Comparison of ENCODE assay signal across 21 cellular contexts in genomic region chr12:120161852-120162251, GRCh38. TPM values are rescaled to one million over a fixed set of nuclear protein-coding genes. Genes with fewer than 3 reads are reported as not detected.
DNase-seq lines count a peak whose midpoint lies in the region; ATAC-seq, FAIRE-seq and TF ChIP-seq lines count a peak whose summit lies in the region.
"Had no signal": no experiment of that assay in that cellular context is flagged by ENCODE, and none has a peak within 500 bp of the region (broad histone marks: within the 10 kb centered on the region; RNA-seq: fewer than 3 reads in every experiment).

No MANE protein-coding gene starts in this region.

- H3K36me3 Mint-ChIP-seq in stimulated activated effector memory CD8-positive, alpha-beta T cell treated with anti-CD3 and anti-CD28 coated beads, Interleukin-12 subunit alpha, Interleukin-12 subunit beta, amount 100 ng/mL, for 72 hours, result peaks cover 99% of the 10 kb centered on the region
- H3K36me3 Mint-ChIP-seq: IgD-negative memory B cell had no signal

- H2AFZ ChIP-seq in HepG2 (ENCODE audit: low read length) (no peak overlapping the region), GM12878 (ENCODE audit: control insufficient read depth, low read depth, low read length) (no peak overlapping the region)
- H2AFZ ChIP-seq: GM23338 had no signal

- no peak overlapping the region for H3K4me3 Mint-ChIP-seq in stimulated activated effector memory CD8-positive, alpha-beta T cell treated with anti-CD3 and anti-CD28 coated beads, Interleukin-12 subunit alpha, Interleukin-12 subunit beta, amount 100 ng/mL, for 72 hours
- H3K4me3 Mint-ChIP-seq: B cell; CD8-positive, alpha-beta T cell; GM23338; HFFc6; IgD-negative memory B cell had no signal

- no peak for ATAC-seq in HepG2
- no peak for ATAC-seq in right lobe of liver
- ATAC-seq in GM12878, result no peak
- ATAC-seq in stimulated activated effector memory CD8-positive, alpha-beta T cell treated with anti-CD3 and anti-CD28 coated beads, Interleukin-12 subunit alpha, Interleukin-12 subunit beta, amount 100 ng/mL, for 72 hours, result no peak
- no peak for ATAC-seq in GM21737 (IDR thresholded peaks at IDR 0.05; ENCODE audit: unreplicated experiment)
- ATAC-seq: CD8-positive, alpha-beta T cell; GM23338 had no signal

- SMC1A ChIA-PET in GM12878 (lab: Charles Lee; ENCODE audit: uncharacterized antibody, unreplicated experiment), result interaction anchor here (1.6 kb wide), 1 partner anchor 10 kb away, joined by 3 read pairs; no protein-coding TSS in a partner anchor

- H4K20me1 ChIP-seq in HepG2 (ENCODE audit: insufficient read depth, low read length), result no peaks in the 10 kb centered on the region
- no peaks in the 10 kb centered on the region for H4K20me1 ChIP-seq in GM12878 (ENCODE audit: control insufficient read depth, insufficient read depth)

- TF ChIP-seq EP300 in HepG2 (IDR thresholded peaks at IDR 0.05; ENCODE audit: low read depth in 2 of 2, low read length in 2 of 2), result no peak
- no peak for TF ChIP-seq EP300 in HepG2 (CRISPR knock-in tag; IDR thresholded peaks at IDR 0.05; ENCODE audit: borderline replicate concordance)
- TF ChIP-seq EP300 in GM12878 (IDR thresholded peaks at IDR 0.05; ENCODE audit: borderline replicate concordance in 1 of 2, control insufficient read depth in 1 of 2, low read depth in 2 of 2, low read length in 2 of 2), result no peak

- FAIRE-seq in HepG2 (lab: Jason Lieb, UNC), result no peak
- no peak for FAIRE-seq in GM12878 (lab: Jason Lieb, UNC)
- FAIRE-seq: GM12892, GM18507, H54 had no signal

- no peaks in the 10 kb centered on the region for H3K9me3 ChIP-seq in HepG2 (ENCODE audit: low read length)
- no peaks in the 10 kb centered on the region for H3K9me3 ChIP-seq in right lobe of liver
- H3K9me3 ChIP-seq in GM12878 (replicated peaks; ENCODE audit: control insufficient read depth, insufficient read depth, low read length), result no peaks in the 10 kb centered on the region
- H3K9me3 ChIP-seq: BLaER1 treated with 17β-estradiol and CSF1 and Interleukin-3, amounts not matched to agents 10 nM and 100 nM had no signal

- DNase-seq in HepG2 (ENCODE audit: low spot score) (no peak), right lobe of liver (no peak), GM12878 (ENCODE audit: low read depth, low spot score) (no peak), AG08396 (ENCODE audit: low spot score) (no peak), NCI-H524 treated with DMSO at 0.1 percent for 48 hours (lab: John Stamatoyannopoulos, UW) (no peak)
- DNase-seq in stimulated activated effector memory CD8-positive, alpha-beta T cell treated with anti-CD3 and anti-CD28 coated beads, Interleukin-12 subunit alpha, Interleukin-12 subunit beta, amount 100 ng/mL, for 72 hours (ENCODE audit: low spot score in 2 of 2), result no peak
- DNase-seq: 8988T; Calu3; CD8-positive, alpha-beta T cell; DMS79 treated with DMSO at 0.1 percent for 48 hours; HCEC 1CT; HFFc6 had no signal

- peak overlapping the region; percentile 85 for H3K27ac Mint-ChIP-seq in stimulated activated effector memory CD8-positive, alpha-beta T cell treated with anti-CD3 and anti-CD28 coated beads, Interleukin-12 subunit alpha, Interleukin-12 subunit beta, amount 100 ng/mL, for 72 hours
- H3K27ac Mint-ChIP-seq: B cell; CD8-positive, alpha-beta T cell; GM23338; HFFc6 had no signal

- TF ChIP-seq POLR2A in HepG2 (IDR thresholded peaks at IDR 0.05; ENCODE audit: insufficient read depth in 1 of 2, low read depth in 2 of 2, low read length in 2 of 2) (no peak), right lobe of liver (IDR thresholded peaks at IDR 0.05) (no peak), GM12878 (IDR thresholded peaks at IDR 0.05; ENCODE audit: low read depth, low read length) (peak; percentile 53)

- POLR2A ChIA-PET in HepG2 (lab: Yijun Ruan, JAX) (interaction anchor here (1.3 kb wide), 2 partner anchors 10 to 39 kb away, joined by 3 to 7 read pairs; no protein-coding TSS in a partner anchor), GM12878 (lab: Charles Lee) (no interaction called here)

- RAD21 ChIA-PET in GM12878 (lab: Charles Lee; ENCODE audit: unreplicated experiment), result interaction anchor here (0.5 to 1.4 kb wide), 2 partner anchors 40 to 130 kb away, joined by 4 read pairs; partner anchors contain the start of gene RNU4-2

- WGBS in HepG2 (ENCODE audit: low lambda C conversion rate), result 99% methylated on average over 11 of the region's 11 CpGs
- no CpG with 5 or more reads among the region's 11 CpGs for WGBS in right lobe of liver (ENCODE audit: insufficient coverage, low coverage, low lambda C conversion rate, missing lambda C conversion rate)
- WGBS in GM12878 (ENCODE audit: insufficient coverage, insufficient replicate concordance, low lambda C conversion rate, missing lambda C conversion rate), result 90% methylated on average over 11 of the region's 11 CpGs

- H3K4me1 ChIP-seq in HepG2 (ENCODE audit: insufficient read depth, low read length) (peaks cover 9% of the 10 kb centered on the region; the same call in 1 of the 2 replicates), right lobe of liver (peaks cover 0 to 7% (median 0%) of the 10 kb centered on the region in 4 donors), GM12878 (ENCODE audit: control insufficient read depth, insufficient read depth, low read length) (peaks cover 3% of the 10 kb centered on the region)

- H3K36me3 ChIP-seq in HepG2 (replicated peaks in 1 of 2; ENCODE audit: control insufficient read depth in 1 of 2, insufficient read depth in 2 of 2, low read length in 2 of 2) (peaks cover 57 to 75% of the 10 kb centered on the region in 2 experiments), right lobe of liver (peaks cover 0 to 79% (median 44%) of the 10 kb centered on the region in 4 donors), GM12878 (ENCODE audit: control insufficient read depth in 2 of 2, insufficient read depth in 2 of 2, low read length in 1 of 2) (peaks cover 30 to 53% of the 10 kb centered on the region in 2 experiments)

- H3K79me2 ChIP-seq in HepG2 (ENCODE audit: insufficient read depth, low read length), result no peaks in the 10 kb centered on the region
- no peaks in the 10 kb centered on the region for H3K79me2 ChIP-seq in GM12878 (ENCODE audit: control insufficient read depth, insufficient read depth, low read length)

- H3K4me3 ChIP-seq in HepG2 (replicated peaks in 1 of 3; ENCODE audit: insufficient read depth in 1 of 3, low read depth in 2 of 3, low read length in 3 of 3) (no peak overlapping the region), right lobe of liver (no peak overlapping the region), GM12878 (no peak overlapping the region)
- H3K4me3 ChIP-seq: BLaER1 treated with 17β-estradiol and CSF1 and Interleukin-3, amounts not matched to agents 10 nM and 100 nM; GM23338 had no signal

- no peaks in the 10 kb centered on the region for H3K9me3 Mint-ChIP-seq in stimulated activated effector memory CD8-positive, alpha-beta T cell treated with anti-CD3 and anti-CD28 coated beads, Interleukin-12 subunit alpha, Interleukin-12 subunit beta, amount 100 ng/mL, for 72 hours
- H3K9me3 Mint-ChIP-seq: CD8-positive, alpha-beta T cell; GM23338; HFFc6; IgD-negative memory B cell had no signal

- in situ Hi-C loops in HepG2 (cut with HindIII; ENCODE audit: extremely low pct_ligation_motif_present, low pct_unique_long_range_greater_than_20kb), result no loop called here
- in situ Hi-C loops in GM12878 (cut with MboI), result no loop called here

- no TSS peak for BruUV-seq in HepG2 (replicated peaks; lab: Mats Ljungman, UMichigan)
- BruUV-seq in GM12878 (replicated peaks; lab: Mats Ljungman, UMichigan), result no TSS peak

- intact Hi-C loops in HepG2 (cut with micrococcal nuclease; ENCODE audit: unreplicated experiment), result no loop called here
- intact Hi-C loops in right lobe of liver (cut with DNase I), result no loop called here
- intact Hi-C loops in GM12878 (cut with micrococcal nuclease; ENCODE audit: unreplicated experiment), result no loop called here

- no peaks in the 10 kb centered on the region for H3K27me3 ChIP-seq in HepG2 (ENCODE audit: control insufficient read depth in 1 of 2, insufficient read depth in 2 of 2, low read length in 2 of 2)
- H3K27me3 ChIP-seq in right lobe of liver, result no peaks in the 10 kb centered on the region
- no peaks in the 10 kb centered on the region for H3K27me3 ChIP-seq in GM12878 (replicated peaks in 1 of 2; ENCODE audit: control insufficient read depth in 2 of 2, insufficient read depth in 2 of 2, low read length in 1 of 2)
- H3K27me3 ChIP-seq: BLaER1 treated with 17β-estradiol and CSF1 and Interleukin-3, amounts not matched to agents 10 nM and 100 nM had no signal

- peaks cover 18% of the 10 kb centered on the region for H3K4me1 Mint-ChIP-seq in stimulated activated effector memory CD8-positive, alpha-beta T cell treated with anti-CD3 and anti-CD28 coated beads, Interleukin-12 subunit alpha, Interleukin-12 subunit beta, amount 100 ng/mL, for 72 hours
- H3K4me1 Mint-ChIP-seq: GM23338 had no signal

- TF ChIP-seq RAD21 in HepG2 (CRISPR knock-in tag; IDR thresholded peaks at IDR 0.05), result no peak
- TF ChIP-seq RAD21 in GM12878 (IDR thresholded peaks at IDR 0.05; ENCODE audit: insufficient read depth, low read depth, low read length), result no peak

- TF ChIP-seq CTCF in HepG2 (CRISPR knock-in tag; IDR thresholded peaks at IDR 0.05) (no peak), right lobe of liver (IDR thresholded peaks at IDR 0.05) (no peak), GM12878 (IDR thresholded peaks at IDR 0.05 in 2 of 3, conservative IDR thresholded peaks at IDR 0.05 in 1 of 3; ENCODE audit: control insufficient read depth in 2 of 3, extremely low read depth in 1 of 3, insufficient read depth in 1 of 3, low read depth in 3 of 3, low read length in 3 of 3) (no peak)

- H3K4me2 ChIP-seq in HepG2 (ENCODE audit: low read depth, low read length), result no peak overlapping the region
- H3K4me2 ChIP-seq in GM12878 (ENCODE audit: control insufficient read depth, insufficient read depth), result no peak overlapping the region
- H3K4me2 ChIP-seq: BLaER1 treated with 17β-estradiol and CSF1 and Interleukin-3, amounts not matched to agents 10 nM and 100 nM; GM23338 had no signal

- H3K27ac ChIP-seq in HepG2 (ENCODE audit: extremely low read length, insufficient read depth, low read length) (no peak overlapping the region), right lobe of liver (no peak overlapping the region), GM12878 (ENCODE audit: control insufficient read depth, insufficient read depth) (no peak overlapping the region)
- H3K27ac ChIP-seq: BLaER1 treated with 17β-estradiol and CSF1 and Interleukin-3, amounts not matched to agents 10 nM and 100 nM; HL-60 had no signal

- CTCF ChIA-PET in HepG2 (lab: Yijun Ruan, JAX; ENCODE audit: low intra/inter-chr PET ratio, low total read pairs), result no interaction called here
- CTCF ChIA-PET in GM12878 (lab: Yijun Ruan, JAX), result interaction anchor here (1.2 kb wide), 1 partner anchor 13 kb away, joined by 4 read pairs; no protein-coding TSS in a partner anchor

- H3K9ac ChIP-seq in HepG2 (ENCODE audit: insufficient read depth, low read depth, low read length), result no peak overlapping the region
- H3K9ac ChIP-seq in GM12878 (ENCODE audit: control insufficient read depth, insufficient read depth, low read length), result no peak overlapping the region
- H3K9ac ChIP-seq: BLaER1 treated with 17β-estradiol and CSF1 and Interleukin-3, amounts not matched to agents 10 nM and 100 nM had no signal

RNA-seq across cellular contexts. Expression of gene GCN1, which starts 32.7 kb away (rescaled TPM):
- total RNA-seq in HepG2 (2016; rRNA removed; fragmentation: Illumina TruSeq; extraction: Trizol) (66.7 and 83.0 TPM in 2 replicates), right lobe of liver (10 to 100 TPM; 29.9 to 62.8 (median 39.4) TPM), GM12878 (2014; rRNA removed) (89.6 and 90.7 TPM in 2 replicates), GM12878 (2014; rRNA removed; fragmentation: Illumina TruSeq; extraction: Trizol) (41.6 and 43.8 TPM in 2 replicates), GM12878 (2021) (137 and 150 TPM in 2 replicates)
- 59.7 and 67.2 TPM in 2 replicates for total RNA-seq in HepG2 (2016; cell fraction: cytosol; rRNA removed; fragmentation: Illumina TruSeq; extraction: Trizol; ENCODE audit: low read depth)
- 56.9 and 87.0 TPM in 2 replicates for total RNA-seq in HepG2 (2016; cell fraction: insoluble cytoplasmic fraction; rRNA removed; fragmentation: Illumina TruSeq; extraction: Trizol)
- 19.6 and 22.1 TPM in 2 replicates for total RNA-seq in HepG2 (2016; cell fraction: membrane; rRNA removed; fragmentation: Illumina TruSeq; extraction: Trizol)
- total RNA-seq in HepG2 (2016; cell fraction: nucleus; rRNA removed; fragmentation: Illumina TruSeq; extraction: Trizol), result 125 and 128 TPM in 2 replicates
- polyA plus RNA-seq in HepG2 (2011; rRNA removed) (55.3 and 58.2 TPM in 2 replicates), GM12878 (2011; rRNA removed) (22.8 and 39.8 TPM in 2 replicates), GM12878 (2014; fragmentation: Illumina TruSeq; extraction: Trizol) (40.8 and 54.4 TPM in 2 replicates), GM12878 (2014; fragmentation: Nextera tagmentation; extraction: Ambion mirVana) (10 to 100 TPM; 10.8 to 12.1 TPM), GM12878 (2014; rRNA removed) (95.3 and 102 TPM in 2 replicates), GM12878 (2016; fragmentation: Nextera tagmentation; extraction: Ambion mirVana) (10 to 100 TPM; 62.2 to 65.1 TPM)
- 20.5 and 25.6 TPM in 2 replicates for polyA plus RNA-seq in HepG2 (2011; cell fraction: cytosol; rRNA removed)
- 394 and 725 TPM in 2 replicates for polyA plus RNA-seq in HepG2 (2011; cell fraction: nucleus; rRNA removed)
- polyA plus RNA-seq in HepG2 (2012), result 47.0 and 60.6 TPM in 2 replicates
- 1.8 and 2.1 TPM in 2 replicates for polyA plus RNA-seq in HepG2 (2016; cell fraction: cytosol; fragmentation: Illumina TruSeq; extraction: Trizol; ENCODE audit: low read depth)
- 33.5 and 45.5 TPM in 2 replicates for polyA plus RNA-seq in HepG2 (2016; cell fraction: insoluble cytoplasmic fraction; fragmentation: Illumina TruSeq; extraction: Trizol; ENCODE audit: low read depth)
- 4.1 and 5.4 TPM in 2 replicates for polyA plus RNA-seq in HepG2 (2016; cell fraction: membrane; fragmentation: Illumina TruSeq; extraction: Trizol; ENCODE audit: low read depth)
- 177 and 198 TPM in 2 replicates for polyA plus RNA-seq in HepG2 (2016; cell fraction: nucleus; fragmentation: Illumina TruSeq; extraction: Trizol; ENCODE audit: insufficient read depth, low read depth)
- 204 and 255 TPM in 2 replicates for polyA minus RNA-seq in HepG2 (2011; rRNA and poly(A)+ RNA removed; ENCODE audit: low replicate concordance)
- polyA minus RNA-seq in HepG2 (2011; cell fraction: cytosol; rRNA and poly(A)+ RNA removed), result 59.8 and 61.6 TPM in 2 replicates
- polyA minus RNA-seq in HepG2 (2011; cell fraction: nucleus; rRNA and poly(A)+ RNA removed), result 229 and 237 TPM in 2 replicates
- total RNA-seq in GM12878 (2013; cell fraction: nucleolus; rRNA removed), result 380 and 510 TPM in 2 replicates
- 53.5 TPM for polyA plus RNA-seq in GM12878 (2011; ENCODE audit: low read depth)
- 40.6 and 52.3 TPM in 2 replicates for polyA plus RNA-seq in GM12878 (2011; cell fraction: cytosol; rRNA removed)
- polyA plus RNA-seq in GM12878 (2011; cell fraction: nucleus; rRNA removed), result 433 and 567 TPM in 2 replicates
- polyA plus RNA-seq in GM12878 (2012), result 49.9 and 56.2 TPM in 2 replicates
- polyA minus RNA-seq in GM12878 (2011; rRNA and poly(A)+ RNA removed), result 131 and 147 TPM in 2 replicates
- polyA minus RNA-seq in GM12878 (2011; cell fraction: cytosol; rRNA and poly(A)+ RNA removed), result 50.5 and 61.8 TPM in 2 replicates
- polyA minus RNA-seq in GM12878 (2011; cell fraction: nucleus; rRNA and poly(A)+ RNA removed), result 129 and 222 TPM in 2 replicates

RNA-seq across cellular contexts. Expression of gene RPLP0, which starts 39.1 kb away (rescaled TPM):
- total RNA-seq in HepG2 (2016; rRNA removed; fragmentation: Illumina TruSeq; extraction: Trizol) (2,915 and 3,025 TPM in 2 replicates), right lobe of liver (1,000 to 10,000 TPM in 2 of 6 experiments, 100 to 1,000 TPM in 4; 549 to 1,070 (median 665) TPM), GM12878 (2014; rRNA removed) (6,095 and 6,267 TPM in 2 replicates), GM12878 (2014; rRNA removed; fragmentation: Illumina TruSeq; extraction: Trizol) (4,804 and 4,972 TPM in 2 replicates), GM12878 (2021) (4,342 and 4,473 TPM in 2 replicates)
- 12,942 and 14,844 TPM in 2 replicates for total RNA-seq in HepG2 (2016; cell fraction: cytosol; rRNA removed; fragmentation: Illumina TruSeq; extraction: Trizol; ENCODE audit: low read depth)
- total RNA-seq in HepG2 (2016; cell fraction: insoluble cytoplasmic fraction; rRNA removed; fragmentation: Illumina TruSeq; extraction: Trizol), result 2,993 and 3,024 TPM in 2 replicates
- total RNA-seq in HepG2 (2016; cell fraction: membrane; rRNA removed; fragmentation: Illumina TruSeq; extraction: Trizol), result 11,359 and 11,757 TPM in 2 replicates
- total RNA-seq in HepG2 (2016; cell fraction: nucleus; rRNA removed; fragmentation: Illumina TruSeq; extraction: Trizol), result 1,126 and 1,259 TPM in 2 replicates
- polyA plus RNA-seq in HepG2 (2011; rRNA removed) (5,570 and 6,229 TPM in 2 replicates), GM12878 (2011; rRNA removed) (4,342 and 6,647 TPM in 2 replicates), GM12878 (2014; fragmentation: Illumina TruSeq; extraction: Trizol) (4,326 and 6,258 TPM in 2 replicates), GM12878 (2014; fragmentation: Nextera tagmentation; extraction: Ambion mirVana) (1,000 to 10,000 TPM; 6,784 to 8,495 TPM), GM12878 (2014; rRNA removed) (7,537 and 7,931 TPM in 2 replicates), GM12878 (2016; fragmentation: Nextera tagmentation; extraction: Ambion mirVana) (1,000 to 10,000 TPM; 2,171 to 2,235 TPM)
- 8,040 and 9,457 TPM in 2 replicates for polyA plus RNA-seq in HepG2 (2011; cell fraction: cytosol; rRNA removed)
- 2,511 and 2,559 TPM in 2 replicates for polyA plus RNA-seq in HepG2 (2011; cell fraction: nucleus; rRNA removed)
- 2,582 and 3,579 TPM in 2 replicates for polyA plus RNA-seq in HepG2 (2012)
- 15,203 and 16,637 TPM in 2 replicates for polyA plus RNA-seq in HepG2 (2016; cell fraction: cytosol; fragmentation: Illumina TruSeq; extraction: Trizol; ENCODE audit: low read depth)
- 2,845 and 2,926 TPM in 2 replicates for polyA plus RNA-seq in HepG2 (2016; cell fraction: insoluble cytoplasmic fraction; fragmentation: Illumina TruSeq; extraction: Trizol; ENCODE audit: low read depth)
- polyA plus RNA-seq in HepG2 (2016; cell fraction: membrane; fragmentation: Illumina TruSeq; extraction: Trizol; ENCODE audit: low read depth), result 10,153 and 10,714 TPM in 2 replicates
- 1,939 and 1,982 TPM in 2 replicates for polyA plus RNA-seq in HepG2 (2016; cell fraction: nucleus; fragmentation: Illumina TruSeq; extraction: Trizol; ENCODE audit: insufficient read depth, low read depth)
- 4,147 and 6,586 TPM in 2 replicates for polyA minus RNA-seq in HepG2 (2011; rRNA and poly(A)+ RNA removed; ENCODE audit: low replicate concordance)
- 1,238 and 1,297 TPM in 2 replicates for polyA minus RNA-seq in HepG2 (2011; cell fraction: cytosol; rRNA and poly(A)+ RNA removed)
- polyA minus RNA-seq in HepG2 (2011; cell fraction: nucleus; rRNA and poly(A)+ RNA removed), result 657 and 805 TPM in 2 replicates
- total RNA-seq in GM12878 (2013; cell fraction: nucleolus; rRNA removed), result 746 and 806 TPM in 2 replicates
- polyA plus RNA-seq in GM12878 (2011; ENCODE audit: low read depth), result 10,931 TPM
- 11,436 and 11,538 TPM in 2 replicates for polyA plus RNA-seq in GM12878 (2011; cell fraction: cytosol; rRNA removed)
- polyA plus RNA-seq in GM12878 (2011; cell fraction: nucleus; rRNA removed), result 3,468 and 4,357 TPM in 2 replicates
- polyA plus RNA-seq in GM12878 (2012), result 6,488 and 7,133 TPM in 2 replicates
- polyA minus RNA-seq in GM12878 (2011; rRNA and poly(A)+ RNA removed), result 5,528 and 7,467 TPM in 2 replicates
- 1,348 and 1,626 TPM in 2 replicates for polyA minus RNA-seq in GM12878 (2011; cell fraction: cytosol; rRNA and poly(A)+ RNA removed)
- 556 and 712 TPM in 2 replicates for polyA minus RNA-seq in GM12878 (2011; cell fraction: nucleus; rRNA and poly(A)+ RNA removed)

RNA-seq across cellular contexts. Expression of gene RAB35, which starts 45.3 kb away (rescaled TPM):
- total RNA-seq in HepG2 (2016; rRNA removed; fragmentation: Illumina TruSeq; extraction: Trizol), result 25.9 and 29.1 TPM in 2 replicates
- total RNA-seq in HepG2 (2016; cell fraction: cytosol; rRNA removed; fragmentation: Illumina TruSeq; extraction: Trizol; ENCODE audit: low read depth), result 3.9 and 4.0 TPM in 2 replicates
- total RNA-seq in HepG2 (2016; cell fraction: insoluble cytoplasmic fraction; rRNA removed; fragmentation: Illumina TruSeq; extraction: Trizol), result 24.8 and 29.3 TPM in 2 replicates
- 13.9 and 14.1 TPM in 2 replicates for total RNA-seq in HepG2 (2016; cell fraction: membrane; rRNA removed; fragmentation: Illumina TruSeq; extraction: Trizol)
- total RNA-seq in HepG2 (2016; cell fraction: nucleus; rRNA removed; fragmentation: Illumina TruSeq; extraction: Trizol), result 11.8 and 14.0 TPM in 2 replicates
- 25.2 and 32.2 TPM in 2 replicates for polyA plus RNA-seq in HepG2 (2011; rRNA removed)
- 23.4 and 25.8 TPM in 2 replicates for polyA plus RNA-seq in HepG2 (2011; cell fraction: cytosol; rRNA removed)
- polyA plus RNA-seq in HepG2 (2011; cell fraction: nucleus; rRNA removed), result 23.2 and 27.6 TPM in 2 replicates
- polyA plus RNA-seq in HepG2 (2012), result 24.8 and 25.8 TPM in 2 replicates
- 4.8 and 4.9 TPM in 2 replicates for polyA plus RNA-seq in HepG2 (2016; cell fraction: cytosol; fragmentation: Illumina TruSeq; extraction: Trizol; ENCODE audit: low read depth)
- 33.1 and 35.6 TPM in 2 replicates for polyA plus RNA-seq in HepG2 (2016; cell fraction: insoluble cytoplasmic fraction; fragmentation: Illumina TruSeq; extraction: Trizol; ENCODE audit: low read depth)
- 10.1 and 11.5 TPM in 2 replicates for polyA plus RNA-seq in HepG2 (2016; cell fraction: membrane; fragmentation: Illumina TruSeq; extraction: Trizol; ENCODE audit: low read depth)
- polyA plus RNA-seq in HepG2 (2016; cell fraction: nucleus; fragmentation: Illumina TruSeq; extraction: Trizol; ENCODE audit: insufficient read depth, low read depth), result 32.5 and 34.1 TPM in 2 replicates
- 49.8 and 64.9 TPM in 2 replicates for polyA minus RNA-seq in HepG2 (2011; rRNA and poly(A)+ RNA removed; ENCODE audit: low replicate concordance)
- 17.8 and 21.5 TPM in 2 replicates for polyA minus RNA-seq in HepG2 (2011; cell fraction: cytosol; rRNA and poly(A)+ RNA removed)
- 8.6 and 10.9 TPM in 2 replicates for polyA minus RNA-seq in HepG2 (2011; cell fraction: nucleus; rRNA and poly(A)+ RNA removed)
- 10 to 100 TPM; 11.7 to 22.1 (median 14.7) TPM for total RNA-seq in right lobe of liver
- total RNA-seq in GM12878 (2013; cell fraction: nucleolus; rRNA removed), result 17.3 and 17.4 TPM in 2 replicates
- total RNA-seq in GM12878 (2014; rRNA removed), result 50.6 and 57.2 TPM in 2 replicates
- 33.1 and 37.3 TPM in 2 replicates for total RNA-seq in GM12878 (2014; rRNA removed; fragmentation: Illumina TruSeq; extraction: Trizol)
- total RNA-seq in GM12878 (2021), result 89.4 and 99.2 TPM in 2 replicates
- 30.2 TPM for polyA plus RNA-seq in GM12878 (2011; ENCODE audit: low read depth)
- 68.7 and 87.1 TPM in 2 replicates for polyA plus RNA-seq in GM12878 (2011; rRNA removed)
- 67.3 and 76.1 TPM in 2 replicates for polyA plus RNA-seq in GM12878 (2011; cell fraction: cytosol; rRNA removed)
- polyA plus RNA-seq in GM12878 (2011; cell fraction: nucleus; rRNA removed), result 75.4 and 101 TPM in 2 replicates
- polyA plus RNA-seq in GM12878 (2012), result 56.3 and 69.3 TPM in 2 replicates
- 28.9 and 44.7 TPM in 2 replicates for polyA plus RNA-seq in GM12878 (2014; fragmentation: Illumina TruSeq; extraction: Trizol)
- polyA plus RNA-seq in GM12878 (2014; fragmentation: Nextera tagmentation; extraction: Ambion mirVana), result 1 to 10 TPM in 1 of 2 experiments, under 1 TPM in 1; 0.76 to 2.0 TPM
- 73.0 and 78.9 TPM in 2 replicates for polyA plus RNA-seq in GM12878 (2014; rRNA removed)
- 10 to 100 TPM; 42.4 to 42.9 TPM for polyA plus RNA-seq in GM12878 (2016; fragmentation: Nextera tagmentation; extraction: Ambion mirVana)
- polyA minus RNA-seq in GM12878 (2011; rRNA and poly(A)+ RNA removed), result 59.2 and 76.6 TPM in 2 replicates
- polyA minus RNA-seq in GM12878 (2011; cell fraction: cytosol; rRNA and poly(A)+ RNA removed), result 26.9 and 27.4 TPM in 2 replicates
- polyA minus RNA-seq in GM12878 (2011; cell fraction: nucleus; rRNA and poly(A)+ RNA removed), result 8.9 and 19.6 TPM in 2 replicates

Comparison
In these comparisons a context has a peak if more than half of its experiments do, and no peak if none do; other contexts are left out.
1. Of the 75 proteins assayed by ChIP-seq in both HepG2 and GM12878: peak only in HepG2: none; only in GM12878: POLR2A and POLR2AphosphoS5; in both: none; in neither: 73.